In the genomic region with DNA sequence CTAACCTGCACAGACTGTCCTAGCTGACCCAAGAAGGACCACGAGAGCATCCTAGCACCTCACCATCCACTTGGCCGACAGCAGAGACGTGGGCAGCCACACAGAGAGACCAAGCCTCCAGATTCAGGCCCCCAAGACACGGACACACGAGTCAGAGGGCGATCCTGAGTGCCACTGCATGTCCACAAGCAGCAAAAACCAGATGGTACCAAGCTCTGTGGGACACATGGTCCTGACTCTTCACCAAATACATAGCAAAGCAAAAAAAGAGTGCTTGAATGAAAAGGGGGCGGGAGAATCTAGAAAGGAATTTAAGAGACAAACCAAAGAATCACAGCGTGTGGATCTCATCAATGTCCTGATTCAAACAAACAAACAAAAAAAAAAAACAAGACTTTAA, we compare ENCODE assay signal across 16 cellular contexts. TPM values are rescaled to one million over a fixed set of nuclear protein-coding genes. Genes with fewer than 3 reads are reported as not detected.
DNase-seq lines count a peak whose midpoint lies in the region; ATAC-seq, FAIRE-seq and TF ChIP-seq lines count a peak whose summit lies in the region.
"Had no signal": no experiment of that assay in that cellular context is flagged by ENCODE, and none has a peak within 500 bp of the region (broad histone marks: within the 10 kb centered on the region; RNA-seq: fewer than 3 reads in every experiment).

No MANE protein-coding gene starts in this region.

- CTCF ChIA-PET in endothelial cell of umbilical vein (lab: Charles Lee) = interaction anchor here (1.1 to 1.8 kb wide), 2 partner anchors 12 to 16 kb away, joined by 4 to 14 read pairs; no protein-coding TSS in a partner anchor

- H3K4me2 ChIP-seq in endothelial cell of umbilical vein (ENCODE audit: insufficient read depth, low read length) = no peak overlapping the region
- no peak overlapping the region for H3K4me2 ChIP-seq in neuronal stem cell (ENCODE audit: insufficient read depth, low read length, poor library complexity, severe bottlenecking)

- H3K27me3 ChIP-seq in cardiac muscle cell (no peaks in the 10 kb centered on the region), endothelial cell of umbilical vein (ENCODE audit: control insufficient read depth in 2 of 2, insufficient read depth in 2 of 2, low read length in 2 of 2) (no peaks in the 10 kb centered on the region), neuronal stem cell (ENCODE audit: control insufficient read depth in 3 of 3, insufficient read depth in 3 of 3, low read depth in 1 of 3, low read length in 3 of 3) (no peaks in the 10 kb centered on the region), upper lobe of right lung (no peaks in the 10 kb centered on the region)
- H3K27me3 ChIP-seq: Peyer's patch had no signal

- H3K9me3 ChIP-seq in cardiac muscle cell (ENCODE audit: low read depth) (no peaks in the 10 kb centered on the region), endothelial cell of umbilical vein (replicated peaks; ENCODE audit: control insufficient read depth, insufficient read depth, low read length) (no peaks in the 10 kb centered on the region), neuronal stem cell (replicated peaks in 1 of 2; ENCODE audit: control insufficient read depth in 2 of 2, insufficient read depth in 1 of 2, low read depth in 1 of 2, low read length in 2 of 2) (no peaks in the 10 kb centered on the region), upper lobe of right lung (no peaks in the 10 kb centered on the region)
- H3K9me3 ChIP-seq: Peyer's patch had no signal

- no TSS peak for BruUV-seq in endothelial cell of umbilical vein (replicated peaks; lab: Mats Ljungman, UMichigan)

- H4K8ac ChIP-seq in neuronal stem cell (ENCODE audit: low read depth, low read length) = no peak overlapping the region

- peak overlapping the region; percentile 93 for H2AK5ac ChIP-seq in neuronal stem cell (ENCODE audit: low read depth, low read length)

- WGBS in neuronal stem cell (ENCODE audit: extremely low coverage in 2 of 2, insufficient read length in 2 of 2, insufficient replicate concordance in 1 of 2), 2 donors = no CpG with 5 or more reads among the region's 8 CpGs

- H3K4me3 ChIP-seq in cardiac muscle cell (no peak overlapping the region), endothelial cell of umbilical vein (replicated peaks in 1 of 3; ENCODE audit: insufficient read depth in 1 of 3, low read depth in 1 of 3, low read length in 3 of 3) (no peak overlapping the region), neuronal stem cell (ENCODE audit: low read length in 2 of 2) (no peak overlapping the region), upper lobe of right lung (no peak overlapping the region)
- H3K4me3 ChIP-seq: Peyer's patch had no signal

- dilution Hi-C loops in endothelial cell of umbilical vein (cut with MboI; ENCODE audit: extremely low pct_ligation_motif_present, low sequenced_read_pairs) = no loop called here

- H3K36me3 ChIP-seq in cardiac muscle cell = peaks cover 8% of the 10 kb centered on the region
- peaks cover 0 to 5% of the 10 kb centered on the region in 2 experiments for H3K36me3 ChIP-seq in endothelial cell of umbilical vein (ENCODE audit: control insufficient read depth in 2 of 2, extremely low read depth in 1 of 2, insufficient read depth in 2 of 2, low read length in 2 of 2)
- peaks cover 13 to 25% of the 10 kb centered on the region in 2 donors for H3K36me3 ChIP-seq in neuronal stem cell (replicated peaks in 1 of 2; ENCODE audit: control insufficient read depth in 2 of 2, insufficient read depth in 2 of 2, low read length in 2 of 2)
- H3K36me3 ChIP-seq in upper lobe of right lung = peaks cover 9% of the 10 kb centered on the region

- H3K9me1 ChIP-seq in endothelial cell of umbilical vein (replicated peaks; ENCODE audit: control insufficient read depth, extremely low read depth, insufficient read depth, low read length) = no peaks in the 10 kb centered on the region

- H3K27ac ChIP-seq in cardiac muscle cell = peak overlapping the region; percentile 28
- H3K27ac ChIP-seq in endothelial cell of umbilical vein (ENCODE audit: insufficient read depth, low read depth, low read length) = peak overlapping the region; percentile 40
- no peak overlapping the region for H3K27ac ChIP-seq in neuronal stem cell (replicated peaks; ENCODE audit: low read length)
- H3K27ac ChIP-seq in upper lobe of right lung = peak overlapping the region; percentile 24

- H2AFZ ChIP-seq in endothelial cell of umbilical vein (ENCODE audit: low read depth, low read length) (no peak overlapping the region), neuronal stem cell (ENCODE audit: low read length) (no peak overlapping the region)

- H3K4ac ChIP-seq in neuronal stem cell (ENCODE audit: low read length) = no peak overlapping the region

- DNase-seq in cardiac muscle cell (ENCODE audit: low read depth in 1 of 2, low spot score in 1 of 2) (no peak), left cardiac atrium (no peak), endothelial cell of umbilical vein (ENCODE audit: low read depth, low spot score) (no peak), neuronal stem cell (ENCODE audit: low spot score) (no peak), upper lobe of right lung (no peak), left lobe of liver (ENCODE audit: low spot score) (no peak)
- DNase-seq: activated CD4-positive, alpha-beta T cell treated with anti-CD3 and anti-CD28 coated beads, Interleukin-2, amount 10 ng/mL, durations not matched to agents 24 days and 14 days; effector CD4-positive, alpha-beta T cell; HCEC 1CT; NCI-H1694; T-helper 2 cell had no signal

- H3K18ac ChIP-seq in neuronal stem cell (ENCODE audit: low read length) = peak overlapping the region; percentile 86

- H2BK120ac ChIP-seq in neuronal stem cell (ENCODE audit: low read depth, low read length) = peak overlapping the region; percentile 17

- intact Hi-C loops in left cardiac atrium (cut with DNase I) = no loop called here
- intact Hi-C loops in endothelial cell of umbilical vein (cut with micrococcal nuclease) = no loop called here
- intact Hi-C loops in upper lobe of right lung (cut with DNase I) = no loop called here

- TF ChIP-seq POLR2A in endothelial cell of umbilical vein (IDR thresholded peaks at IDR 0.05; ENCODE audit: low read depth, low read length) = no peak

- peaks cover 54% of the 10 kb centered on the region for H3K79me1 ChIP-seq in neuronal stem cell (ENCODE audit: low read depth, low read length)

- no peak overlapping the region for H2BK12ac ChIP-seq in neuronal stem cell (ENCODE audit: low read length)

- peak overlapping the region; percentile 78 for H2BK5ac ChIP-seq in neuronal stem cell (ENCODE audit: low read length)

- H2BK15ac ChIP-seq in neuronal stem cell (ENCODE audit: low read length) = peak overlapping the region; percentile 16

- TF ChIP-seq CTCF in cardiac muscle cell (IDR thresholded peaks at IDR 0.05; ENCODE audit: low read depth, low read length) (no peak), endothelial cell of umbilical vein (IDR thresholded peaks at IDR 0.05; ENCODE audit: extremely low read depth in 1 of 2, insufficient read depth in 1 of 2, low read depth in 1 of 2, low read length in 2 of 2) (no peak), upper lobe of right lung (IDR thresholded peaks at IDR 0.05) (no peak)

- H3K23ac ChIP-seq in neuronal stem cell (ENCODE audit: low read depth, low read length, poor library complexity) = no peak overlapping the region

- peaks cover 18% of the 10 kb centered on the region for H3K4me1 ChIP-seq in cardiac muscle cell (ENCODE audit: low read depth)
- H3K4me1 ChIP-seq in endothelial cell of umbilical vein (ENCODE audit: control insufficient read depth, extremely low read depth, insufficient read depth, low read length) = peaks cover 44% of the 10 kb centered on the region
- H3K4me1 ChIP-seq in neuronal stem cell (ENCODE audit: control insufficient read depth in 2 of 2, insufficient read depth in 1 of 2, low read depth in 1 of 2, low read length in 2 of 2) = peaks cover 0 to 19% of the 10 kb centered on the region in 2 donors
- H3K4me1 ChIP-seq in upper lobe of right lung = peaks cover 76% of the 10 kb centered on the region

- FAIRE-seq in endothelial cell of umbilical vein (lab: Jason Lieb, UNC) = no peak
- FAIRE-seq: frontal cortex, islet of Langerhans had no signal

- POLR2A ChIA-PET in endothelial cell of umbilical vein (lab: Charles Lee) = no interaction called here

- peak overlapping the region; percentile 25 for H3K14ac ChIP-seq in neuronal stem cell (ENCODE audit: low read length)

- no peak overlapping the region for H4K91ac ChIP-seq in neuronal stem cell (ENCODE audit: low read depth, low read length, poor library complexity)

- H3K9ac ChIP-seq in endothelial cell of umbilical vein (replicated peaks; ENCODE audit: extremely low read depth, insufficient read depth, low read length) (no peak overlapping the region), neuronal stem cell (ENCODE audit: low read depth, low read length, poor library complexity) (peak overlapping the region; percentile 80)

- H3K79me2 ChIP-seq in endothelial cell of umbilical vein (ENCODE audit: control insufficient read depth, insufficient read depth, low read length) = peaks cover 63% of the 10 kb centered on the region

- H4K20me1 ChIP-seq in endothelial cell of umbilical vein (replicated peaks; ENCODE audit: control insufficient read depth, extremely low read depth, insufficient read depth, low read length) = no peaks in the 10 kb centered on the region

- no peak for ATAC-seq in left cardiac atrium
- no peak for ATAC-seq in upper lobe of right lung
- ATAC-seq in HG02973 (IDR thresholded peaks at IDR 0.05; ENCODE audit: unreplicated experiment) = no peak
- no peak for ATAC-seq in left lobe of liver
- ATAC-seq in GM21367 (IDR thresholded peaks at IDR 0.05; ENCODE audit: unreplicated experiment) = no peak

TF ChIP-seq in endothelial cell of umbilical vein, 7 proteins besides CTCF, POLR2A, EP300 and RAD21 (continues in another document):
- TF ChIP-seq, protein P1, sequence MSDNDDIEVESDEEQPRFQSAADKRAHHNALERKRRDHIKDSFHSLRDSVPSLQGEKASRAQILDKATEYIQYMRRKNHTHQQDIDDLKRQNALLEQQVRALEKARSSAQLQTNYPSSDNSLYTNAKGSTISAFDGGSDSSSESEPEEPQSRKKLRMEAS (IDR thresholded peaks at IDR 0.05; ENCODE audit: insufficient read depth, insufficient read length) = no peak
- TF ChIP-seq POLR2AphosphoS5 (IDR thresholded peaks at IDR 0.05; ENCODE audit: insufficient read depth, low read depth, low read length) = no peak

RNA-seq across cellular contexts. Expression of a gene that starts 45.2 kb away (rescaled TPM):
- total RNA-seq in cardiac muscle cell (46.9 and 54.1 TPM in 2 replicates), left cardiac atrium (10 to 100 TPM; 40.1 to 51.4 TPM), endothelial cell of umbilical vein (79.2 and 84.8 TPM in 2 replicates), upper lobe of right lung (73.4 TPM), left lobe of liver (21.8 TPM)
- polyA plus RNA-seq in cardiac muscle cell (25.7 and 31.1 TPM in 2 replicates), endothelial cell of umbilical vein (43.9 and 52.9 TPM in 2 replicates)
- 32.5 and 45.8 TPM in 2 replicates for polyA plus RNA-seq in endothelial cell of umbilical vein (2011; cell fraction: cytosol; rRNA removed)
- 62.0 and 69.5 TPM in 2 replicates for polyA plus RNA-seq in endothelial cell of umbilical vein (2011; cell fraction: nucleus; rRNA removed)
- 37.9 and 50.9 TPM in 2 replicates for polyA plus RNA-seq in endothelial cell of umbilical vein (2012)
- 34.3 and 51.6 TPM in 2 replicates for polyA minus RNA-seq in endothelial cell of umbilical vein
- 63.8 TPM for polyA minus RNA-seq in endothelial cell of umbilical vein (2011; cell fraction: cytosol; rRNA and poly(A)+ RNA removed)
- 17.7 and 33.5 TPM in 2 replicates for polyA minus RNA-seq in endothelial cell of umbilical vein (2011; cell fraction: nucleus; rRNA and poly(A)+ RNA removed)
- polyA plus RNA-seq in neuronal stem cell (2013, experiment 1 of 2) = 43.3 TPM
- polyA plus RNA-seq in neuronal stem cell (2013, experiment 2 of 2) = 43.5 TPM
